Comparison of ENCODE assay signal across 7 cellular contexts in the genomic region with DNA sequence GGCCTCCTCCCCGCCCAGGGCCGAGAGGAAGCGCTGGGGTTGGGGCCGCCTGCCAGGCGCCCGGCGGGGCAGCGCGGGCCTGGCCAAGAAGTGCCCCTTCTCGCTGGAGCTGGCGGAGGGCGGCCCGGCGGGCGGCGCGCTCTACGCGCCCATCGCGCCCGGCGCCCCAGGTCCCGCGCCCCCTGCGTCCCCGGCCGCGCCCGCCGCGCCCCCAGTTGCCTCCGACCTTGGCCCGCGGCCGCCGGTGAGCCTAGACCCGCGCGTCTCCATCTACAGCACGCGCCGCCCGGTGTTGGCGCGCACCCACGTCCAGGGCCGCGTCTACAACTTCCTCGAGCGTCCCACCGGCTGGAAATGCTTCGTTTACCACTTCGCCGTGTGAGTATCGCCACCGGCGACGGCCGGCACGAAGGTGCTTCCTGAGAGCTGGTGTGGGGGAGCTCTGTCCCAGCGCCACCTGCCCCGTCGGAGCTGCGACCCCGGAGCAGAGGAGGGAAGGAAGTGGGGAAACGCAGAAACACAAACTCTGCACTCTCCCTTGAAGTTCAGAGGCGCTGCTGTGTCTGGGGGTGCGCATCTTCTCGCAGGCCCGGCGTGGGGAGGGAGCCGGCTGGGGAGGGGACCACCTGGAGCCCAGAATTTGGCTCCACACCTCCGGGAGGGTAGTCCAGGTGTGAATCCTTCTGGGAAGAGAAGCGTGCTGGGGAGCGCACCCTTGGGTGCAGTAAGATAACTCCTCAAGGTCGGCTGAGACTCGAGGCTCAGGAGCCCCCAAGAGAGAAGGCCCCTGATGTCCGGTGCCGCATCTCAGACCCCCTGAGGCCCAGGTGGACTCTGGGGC.
DNase-seq lines count a peak whose midpoint lies in the region; ATAC-seq and TF ChIP-seq lines count a peak whose summit lies in the region.

No MANE protein-coding gene starts in this region.

- H3K27me3 Mint-ChIP-seq in activated T-cell treated with anti-CD3 and anti-CD28 coated beads, Interleukin-2, amount 50 U/mL, for 24 hours, result peaks cover 4% of the 10 kb centered on the region

- H3K27ac Mint-ChIP-seq in activated T-cell treated with anti-CD3 and anti-CD28 coated beads, Interleukin-2, amount 50 U/mL, for 24 hours, result peak overlapping the region; percentile 83

- H3K4me3 ChIP-seq in LNCaP clone FGC (ENCODE audit: low read depth, low read length) (peak overlapping the region; percentile 44), iPS-11a (ENCODE audit: low read depth, low read length) (peak overlapping the region; percentile 27)

- H3K4me3 Mint-ChIP-seq in activated T-cell treated with anti-CD3 and anti-CD28 coated beads, Interleukin-2, amount 50 U/mL, for 24 hours, result peak overlapping the region; percentile 83

- no peaks in the 10 kb centered on the region for H3K9me3 Mint-ChIP-seq in activated T-cell treated with anti-CD3 and anti-CD28 coated beads, Interleukin-2, amount 50 U/mL, for 24 hours

- ATAC-seq in stimulated activated naive CD8-positive, alpha-beta T cell treated with anti-CD3 and anti-CD28 coated beads, Interleukin-15, Interleukin-2, amounts not matched to agents 100 U/mL and 50 U/mL, for 24 hours, result peak; percentile 22
- ATAC-seq in HG03442 (IDR thresholded peaks at IDR 0.05; ENCODE audit: unreplicated experiment) (no peak), GM21825 (IDR thresholded peaks at IDR 0.05; ENCODE audit: unreplicated experiment) (no peak)

- no peaks in the 10 kb centered on the region for H3K36me3 Mint-ChIP-seq in activated T-cell treated with anti-CD3 and anti-CD28 coated beads, Interleukin-2, amount 50 U/mL, for 24 hours (ENCODE audit: low read depth)

- DNase-seq in LNCaP clone FGC (ENCODE audit: low read depth), result no peak
- DNase-seq in activated T-cell treated with anti-CD3 and anti-CD28 coated beads, Interleukin-2, amount 50 U/mL, for 24 hours, result peak; percentile 65
- DNase-seq in stimulated activated naive CD8-positive, alpha-beta T cell treated with anti-CD3 and anti-CD28 coated beads, Interleukin-15, Interleukin-2, amounts not matched to agents 100 U/mL and 50 U/mL, for 24 hours, result peak; percentile 38
- no peak for DNase-seq in NCI-H2029 treated with DMSO at 0.1 percent for 48 hours (lab: John Stamatoyannopoulos, UW)

- TF ChIP-seq CTCF in LNCaP clone FGC (IDR thresholded peaks at IDR 0.05; ENCODE audit: control insufficient read depth, extremely low read depth, insufficient read depth), result no peak

- peaks cover 37% of the 10 kb centered on the region for H3K4me1 Mint-ChIP-seq in activated T-cell treated with anti-CD3 and anti-CD28 coated beads, Interleukin-2, amount 50 U/mL, for 24 hours (ENCODE audit: low read depth)

Comparison
In these comparisons a context has a peak if more than half of its experiments do, and no peak if none do; other contexts are left out.
1. DNase-seq: peak in activated T-cell treated with anti-CD3 and anti-CD28 coated beads, Interleukin-2, amount 50 U/mL, for 24 hours (single experiment) and stimulated activated naive CD8-positive, alpha-beta T cell treated with anti-CD3 and anti-CD28 coated beads, Interleukin-15, Interleukin-2, amounts not matched to agents 100 U/mL and 50 U/mL, for 24 hours (single experiment); none in LNCaP clone FGC (single experiment) and NCI-H2029 treated with DMSO at 0.1 percent for 48 hours (single experiment).